In the genomic region with DNA sequence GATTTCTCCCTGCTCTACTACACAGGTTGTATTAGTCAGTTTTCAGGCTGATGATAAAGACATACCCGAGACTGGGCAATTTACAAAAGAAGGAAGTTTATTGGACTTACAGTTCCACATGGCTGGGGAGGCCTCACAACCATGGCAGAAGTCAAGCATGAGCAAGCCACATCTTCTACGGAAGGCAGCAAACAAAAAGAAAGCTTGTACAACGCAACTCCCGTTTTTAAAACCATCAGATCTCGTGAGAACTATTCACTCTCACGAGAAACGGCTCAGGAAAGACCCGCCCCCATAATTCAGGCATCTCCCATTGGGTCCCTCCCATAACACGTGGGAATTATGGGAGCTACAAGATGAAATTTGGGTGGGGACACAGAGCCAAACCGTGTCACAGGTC, we compare ENCODE assay signal across 6 cellular contexts.
DNase-seq lines count a peak whose midpoint lies in the region; ATAC-seq, FAIRE-seq and TF ChIP-seq lines count a peak whose summit lies in the region.
"Not testable (repeated sequence)": the region's sequence is repeated elsewhere in the genome, so short reads cannot be mapped to it uniquely, and the experiment has no call there.

No MANE protein-coding gene starts in this region.

- peak overlapping the region; percentile 5; the same call in 1 of the 2 replicates for H3K4me2 ChIP-seq in DOHH2 (ENCODE audit: low read length)
- not testable (repeated sequence) for H3K4me2 ChIP-seq in GM23338; GM12878 (ENCODE audit: control insufficient read depth, insufficient read depth)

- TF ChIP-seq CTCF in DOHH2 (IDR thresholded peaks at IDR 0.05; ENCODE audit: low read depth, low read length, poor library complexity, severe bottlenecking); GM23338 (conservative IDR thresholded peaks at IDR 0.05; ENCODE audit: low read depth in 2 of 2); GM12878 (IDR thresholded peaks at IDR 0.05 in 2 of 3, conservative IDR thresholded peaks at IDR 0.05 in 1 of 3; ENCODE audit: control insufficient read depth in 2 of 3, extremely low read depth in 1 of 3, insufficient read depth in 1 of 3, low read depth in 3 of 3, low read length in 3 of 3): not testable (repeated sequence)

- not testable (repeated sequence) for H3K36me3 ChIP-seq in DOHH2 (ENCODE audit: control insufficient read depth, low read length); GM23338 (ENCODE audit: insufficient read depth); GM12878 (ENCODE audit: control insufficient read depth in 2 of 2, insufficient read depth in 2 of 2, low read length in 1 of 2)

- H3K27ac Mint-ChIP-seq in GM23338, result not testable (repeated sequence)
- peak overlapping the region; percentile 65 for H3K27ac Mint-ChIP-seq in memory B cell

- FAIRE-seq in GM12878 (lab: Jason Lieb, UNC), result not testable (repeated sequence)

- not testable (repeated sequence) for H3K9me3 ChIP-seq in DOHH2 (ENCODE audit: control insufficient read depth, insufficient read depth, low read length); GM12878 (replicated peaks; ENCODE audit: control insufficient read depth, insufficient read depth, low read length)

- H4K20me1 ChIP-seq in DOHH2 (ENCODE audit: control insufficient read depth, insufficient read depth, low read depth, low read length); GM23338 (replicated peaks; ENCODE audit: insufficient read depth); GM12878 (ENCODE audit: control insufficient read depth, insufficient read depth): not testable (repeated sequence)

- TF ChIP-seq POLR2A in GM12878 (IDR thresholded peaks at IDR 0.05; ENCODE audit: low read depth, low read length), result 0 out of 2 replicates have a peak, but pooled peaks have one; percentile 22

- not testable (repeated sequence) for TF ChIP-seq EP300 in GM12878 (IDR thresholded peaks at IDR 0.05; ENCODE audit: borderline replicate concordance in 1 of 2, control insufficient read depth in 1 of 2, low read depth in 2 of 2, low read length in 2 of 2)

- in situ Hi-C loops in SK-MEL-5 (cut with HindIII; ENCODE audit: low pct_unique_long_range_greater_than_20kb, low sequenced_read_pairs); GM12878 (cut with MboI): not testable (repeated sequence)

- not testable (repeated sequence) for H3K79me2 ChIP-seq in DOHH2 (ENCODE audit: control insufficient read depth, low read length); GM23338 (replicated peaks; ENCODE audit: insufficient read depth); GM12878 (ENCODE audit: control insufficient read depth, insufficient read depth, low read length)

- H3K4me3 Mint-ChIP-seq in GM23338, result not testable (repeated sequence)
- peak overlapping the region; percentile 52 for H3K4me3 Mint-ChIP-seq in memory B cell

- not testable (repeated sequence) for H3K4me1 Mint-ChIP-seq in GM23338, memory B cell

- peak overlapping the region; percentile 36 for H3K4me3 ChIP-seq in DOHH2 (ENCODE audit: low read length)
- not testable (repeated sequence) for H3K4me3 ChIP-seq in GM23338, GM12878

- CTCF ChIA-PET in GM12878 (lab: Yijun Ruan, JAX), result not testable (repeated sequence)

- not testable (repeated sequence) for H3K9me3 Mint-ChIP-seq in GM23338, memory B cell

- H3K27me3 Mint-ChIP-seq in GM23338 (ENCODE audit: insufficient read depth, low read depth, poor library complexity); memory B cell: not testable (repeated sequence)

- not testable (repeated sequence) for BruUV-seq in GM12878 (replicated peaks; lab: Mats Ljungman, UMichigan)

- intact Hi-C loops in GM12878 (cut with micrococcal nuclease; ENCODE audit: unreplicated experiment), result not testable (repeated sequence)

- RAD21 ChIA-PET in GM12878 (lab: Charles Lee; ENCODE audit: unreplicated experiment), result not testable (repeated sequence)

- H3K27ac ChIP-seq in DOHH2 (ENCODE audit: low read depth, low read length); GM23338 (ENCODE audit: low read depth); GM12878 (ENCODE audit: control insufficient read depth, insufficient read depth): not testable (repeated sequence)

- POLR2A ChIA-PET in GM12878 (lab: Charles Lee), result not testable (repeated sequence)

- H3F3A ChIP-seq in DOHH2 (ENCODE audit: control insufficient read depth, insufficient read depth); GM23338 (replicated peaks; ENCODE audit: low read depth): not testable (repeated sequence)

- not testable (repeated sequence) for H3K36me3 Mint-ChIP-seq in GM23338 (ENCODE audit: low read depth); memory B cell

- H2AFZ ChIP-seq in GM23338 (0 out of 2 replicates have a peak overlapping the region, but pooled peaks have one; percentile 28), GM12878 (ENCODE audit: control insufficient read depth, low read depth, low read length) (peak overlapping the region; percentile 54)

- not testable (repeated sequence) for H3K9me2 ChIP-seq in DOHH2 (replicated peaks; ENCODE audit: control insufficient read depth, low read length); GM23338 (ENCODE audit: insufficient read depth)

- whole genome bisulfite sequencing in GM12878 (ENCODE audit: insufficient coverage, insufficient replicate concordance, low lambda C conversion rate, missing lambda C conversion rate), result 16% methylated on average over 10 of the region's 10 CpGs

- H3K27me3 ChIP-seq in DOHH2 (ENCODE audit: control insufficient read depth, low read length); GM23338 (ENCODE audit: insufficient read depth); GM12878 (replicated peaks in 1 of 2; ENCODE audit: control insufficient read depth in 2 of 2, insufficient read depth in 2 of 2, low read length in 1 of 2): not testable (repeated sequence)

- H3K4me1 ChIP-seq in DOHH2 (ENCODE audit: control insufficient read depth, low read length); GM23338 (ENCODE audit: insufficient read depth); GM12878 (ENCODE audit: control insufficient read depth, insufficient read depth, low read length): not testable (repeated sequence)

- not testable (repeated sequence) for ATAC-seq in GM23338
- ATAC-seq in GM12878, result peak; percentile 53
- peak; percentile 74 for ATAC-seq in memory B cell (ENCODE audit: low read depth)

- H3K9ac ChIP-seq in GM12878 (ENCODE audit: control insufficient read depth, insufficient read depth, low read length), result not testable (repeated sequence)

- not testable (repeated sequence) for DNase-seq in GM23338 (ENCODE audit: low spot score); GM12878 (ENCODE audit: low read depth, low spot score); memory B cell (ENCODE audit: low spot score in 2 of 2)
- DNase-seq in MV-4-11 (lab: John Stamatoyannopoulos, UW), result peak; percentile 34
- peak; percentile 1 for DNase-seq in SK-MEL-5 (ENCODE audit: low read depth, low spot score)

- TF ChIP-seq RAD21 in GM12878 (IDR thresholded peaks at IDR 0.05; ENCODE audit: insufficient read depth, low read depth, low read length), result not testable (repeated sequence)

- SMC1A ChIA-PET in GM12878 (lab: Charles Lee; ENCODE audit: uncharacterized antibody, unreplicated experiment), result interaction anchor here (0.8 kb wide), 1 partner anchor 30 kb away, joined by 3 read pairs; no protein-coding TSS in a partner anchor

TF ChIP-seq in GM12878, 131 proteins besides CTCF, POLR2A, EP300 and RAD21:
- 0 out of 2 replicates have a peak, but pooled peaks have one; percentile 43 for TF ChIP-seq POLR2AphosphoS5 (IDR thresholded peaks at IDR 0.05; ENCODE audit: low read length)
- TF ChIP-seq BRCA1 (IDR thresholded peaks at IDR 0.05; ENCODE audit: low read depth, low read length), result 0 out of 2 replicates have a peak, but pooled peaks have one; percentile 36
- TF ChIP-seq CHD2 (IDR thresholded peaks at IDR 0.05; ENCODE audit: borderline replicate concordance, low read depth, low read length), result 0 out of 2 replicates have a peak, but pooled peaks have one; percentile 45
- 0 out of 2 replicates have a peak, but pooled peaks have one; percentile 51 for TF ChIP-seq SMAD5 (IDR thresholded peaks at IDR 0.05; ENCODE audit: low read depth)
- TF ChIP-seq CBFB (IDR thresholded peaks at IDR 0.05; ENCODE audit: low read depth), result 0 out of 2 replicates have a peak, but pooled peaks have one; percentile 17
TF ChIP-seq in GM12878: peak in this region for 5; not testable (repeated sequence) for 126.
